In the genomic region with DNA sequence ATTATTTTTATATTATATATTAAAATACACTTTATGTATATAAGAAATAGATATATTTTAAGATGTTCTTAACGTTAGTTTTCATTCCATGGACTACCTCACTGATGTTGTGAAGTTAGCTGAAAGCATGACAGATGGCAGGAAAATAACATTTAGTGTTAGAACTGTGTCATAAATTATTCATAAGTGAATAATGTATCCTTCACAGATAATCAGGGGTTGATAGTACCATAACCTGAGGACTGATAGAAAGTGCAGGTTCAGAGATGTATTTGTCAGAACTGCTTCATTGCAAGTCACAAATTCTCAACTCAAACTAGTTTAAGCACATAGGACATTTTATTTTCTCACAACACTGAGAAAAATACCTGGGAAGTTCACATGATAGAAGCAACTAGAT, we compare ENCODE assay signal across 20 cellular contexts.
"Had no signal": no experiment of that assay in that cellular context is flagged by ENCODE, and none has a peak within 500 bp of the region (broad histone marks: within the 10 kb centered on the region; RNA-seq: fewer than 3 reads in every experiment).

No MANE protein-coding gene starts in this region.

- H3K27ac ChIP-seq: HL-60, RWPE1 had no signal

- H3K9me2 ChIP-seq: SK-N-SH had no signal

- H3K4me2 ChIP-seq: SK-N-SH had no signal

- H3K9me3 ChIP-seq: SK-N-SH had no signal

- H3K9ac ChIP-seq: SK-N-SH had no signal

- DNase-seq: KBM-7; MV-4-11; NCI-H1048; NCI-H1105 treated with DMSO at 0.1 percent for 48 hours; NCI-H1417 treated with DMSO at 0.1 percent for 48 hours; NCI-H146; NCI-H187 treated with DMSO at 0.1 percent for 48 hours; NCI-H2029 treated with DMSO at 0.1 percent for 48 hours; NCI-H2171 treated with DMSO at 0.1 percent for 48 hours; NCI-H526; NCI-H748 treated with DMSO at 0.1 percent for 48 hours; NK-92 treated with Interleukin-12 subunit alpha and Interleukin-12 subunit beta, amount 100 ng/mL, for 24 hours; PC-3; SHP77; SK-N-SH; SW 1271; T-cell had no signal

- ATAC-seq: Panc1, PC-3, T-cell had no signal
